Comparison of ENCODE assay signal across 29 cellular contexts in the genomic region with DNA sequence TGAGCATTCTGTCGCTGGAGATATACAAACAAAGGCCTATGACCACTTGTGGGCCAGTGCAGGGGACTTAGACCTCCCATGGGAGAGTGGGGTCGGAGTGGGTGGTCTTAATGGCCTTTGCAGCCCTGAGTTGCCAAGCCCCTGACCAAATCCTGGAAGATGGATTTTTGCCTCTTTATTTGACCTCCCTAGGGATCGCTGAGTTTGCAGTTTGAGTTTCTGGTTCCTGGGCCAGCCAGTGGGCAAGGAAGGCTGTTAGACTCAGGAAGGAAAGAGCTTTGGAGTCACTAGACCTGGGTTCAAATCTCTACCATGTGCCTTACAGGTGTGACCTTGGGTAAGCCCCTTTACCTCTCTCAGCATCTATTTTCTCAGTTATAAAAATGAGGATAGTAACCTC.
"Had no signal": no experiment of that assay in that cellular context is flagged by ENCODE, and none has a peak within 500 bp of the region (broad histone marks: within the 10 kb centered on the region; RNA-seq: fewer than 3 reads in every experiment).

No MANE protein-coding gene starts in this region.

- H3K4me1 Mint-ChIP-seq: immature natural killer cell; naive B cell; natural killer cell; stimulated activated effector memory CD8-positive, alpha-beta T cell treated with anti-CD3 and anti-CD28 coated beads, Interleukin-12 subunit alpha, Interleukin-12 subunit beta, amount 100 ng/mL, for 72 hours had no signal

- ATAC-seq: left colon; natural killer cell; pancreas; right cardiac atrium; stimulated activated effector memory CD8-positive, alpha-beta T cell treated with anti-CD3 and anti-CD28 coated beads, Interleukin-12 subunit alpha, Interleukin-12 subunit beta, amount 100 ng/mL, for 72 hours; upper lobe of right lung had no signal

- H3K36me3 ChIP-seq: left ventricle myocardium inferior, pancreas, prostate gland, sigmoid colon, spleen, suprapubic skin, thoracic aorta, tibial artery, upper lobe of right lung had no signal

- FAIRE-seq: islet of Langerhans, kidney, pancreas, small intestine, urothelium cell line had no signal

- H3K9me3 ChIP-seq: left ventricle myocardium inferior, pancreas, prostate gland, sigmoid colon, spleen, suprapubic skin, thoracic aorta, tibial artery, upper lobe of right lung had no signal

- H3K4me3 ChIP-seq: left ventricle myocardium inferior, lung, pancreas, prostate gland, sigmoid colon, spleen, suprapubic skin, thoracic aorta, tibial artery, upper lobe of right lung had no signal

- H3K4me3 Mint-ChIP-seq: immature natural killer cell; mesothelial cell of epicardium; naive B cell; natural killer cell; nephron progenitor cell; stimulated activated effector memory CD8-positive, alpha-beta T cell treated with anti-CD3 and anti-CD28 coated beads, Interleukin-12 subunit alpha, Interleukin-12 subunit beta, amount 100 ng/mL, for 72 hours; stimulated activated naive CD8-positive, alpha-beta T cell treated with anti-CD3 and anti-CD28 coated beads, Interleukin-15, Interleukin-2, amounts not matched to agents 100 ng/mL and 50 ng/mL, for 24 hours had no signal

- H3K27ac Mint-ChIP-seq: immature natural killer cell; mesothelial cell of epicardium; naive B cell; natural killer cell; nephron progenitor cell; stimulated activated effector memory CD8-positive, alpha-beta T cell treated with anti-CD3 and anti-CD28 coated beads, Interleukin-12 subunit alpha, Interleukin-12 subunit beta, amount 100 ng/mL, for 72 hours; stimulated activated naive CD8-positive, alpha-beta T cell treated with anti-CD3 and anti-CD28 coated beads, Interleukin-15, Interleukin-2, amounts not matched to agents 100 ng/mL and 50 ng/mL, for 24 hours had no signal

- H3K27ac ChIP-seq: left ventricle myocardium inferior, pancreas, prostate gland, sigmoid colon, spleen, suprapubic skin, thoracic aorta, tibial artery, upper lobe of right lung had no signal

- H3K9me3 Mint-ChIP-seq: immature natural killer cell; mesothelial cell of epicardium; natural killer cell; nephron progenitor cell; stimulated activated effector memory CD8-positive, alpha-beta T cell treated with anti-CD3 and anti-CD28 coated beads, Interleukin-12 subunit alpha, Interleukin-12 subunit beta, amount 100 ng/mL, for 72 hours; stimulated activated naive CD8-positive, alpha-beta T cell treated with anti-CD3 and anti-CD28 coated beads, Interleukin-15, Interleukin-2, amounts not matched to agents 100 ng/mL and 50 ng/mL, for 24 hours had no signal

- H3K4me1 ChIP-seq: pancreas, prostate gland, sigmoid colon, upper lobe of right lung had no signal

- H3K36me3 Mint-ChIP-seq: immature natural killer cell; mesothelial cell of epicardium; naive B cell; natural killer cell; stimulated activated effector memory CD8-positive, alpha-beta T cell treated with anti-CD3 and anti-CD28 coated beads, Interleukin-12 subunit alpha, Interleukin-12 subunit beta, amount 100 ng/mL, for 72 hours had no signal

- DNase-seq: hypothalamus; immature natural killer cell; kidney; left colon; left ventricle myocardium inferior; mesendoderm; naive B cell; natural killer cell; nephron progenitor cell; pancreas; retina; sigmoid colon; small intestine; spleen; stimulated activated CD4-positive, alpha-beta T cell treated with anti-CD3 and anti-CD28 coated beads, Interleukin-4, amount 100 ng/mL, for 24 hours; stimulated activated naive CD4-positive, alpha-beta T cell; tibial artery; trophoblast cell; upper lobe of right lung had no signal

- H3K27me3 ChIP-seq: pancreas had no signal
